Comparison of ENCODE assay signal across 21 cellular contexts in genomic region chr3:105495021-105495420, GRCh38.
A peak's percentile ranks its signal among the peaks of the same experiment; 100 is the strongest.
DNase-seq lines count a peak whose midpoint lies in the region; ATAC-seq and TF ChIP-seq lines count a peak whose summit lies in the region.
"Had no signal": no experiment of that assay in that cellular context is flagged by ENCODE, and none has a peak within 500 bp of the region (broad histone marks: within the 10 kb centered on the region; RNA-seq: fewer than 3 reads in every experiment).

No MANE protein-coding gene starts in this region.

- H3K4me3 ChIP-seq in AG04450 (ENCODE audit: low read depth, low read length), result no peak overlapping the region
- H3K4me3 ChIP-seq in GM23338, result no peak overlapping the region
- H3K4me3 ChIP-seq in upper lobe of right lung, result no peak overlapping the region
- H3K4me3 ChIP-seq: A549, stomach, uterus had no signal

- ATAC-seq in GM23338, result no peak
- ATAC-seq in natural killer cell, result no peak
- ATAC-seq in upper lobe of right lung, result no peak
- ATAC-seq: A549, left colon had no signal

- H3K27me3 Mint-ChIP-seq in GM23338 (ENCODE audit: insufficient read depth, low read depth, poor library complexity) (no peaks in the 10 kb centered on the region), chondrocyte (ENCODE audit: low read depth) (no peaks in the 10 kb centered on the region), natural killer cell (ENCODE audit: low read depth in 2 of 2) (no peaks in the 10 kb centered on the region), glutamatergic neuron (ENCODE audit: unreplicated experiment) (no peaks in the 10 kb centered on the region)
- H3K27me3 Mint-ChIP-seq: CD4-positive, CD25-positive, alpha-beta regulatory T cell had no signal

- no peaks in the 10 kb centered on the region for H3F3A ChIP-seq in GM23338 (replicated peaks; ENCODE audit: low read depth)

- CTCF ChIA-PET in AG04450 (lab: Charles Lee), result interaction anchor here (3.5 kb wide), 1 partner anchor 24 kb away, joined by 11 read pairs; no protein-coding TSS in a partner anchor

- intact Hi-C loops in natural killer cell (cut with micrococcal nuclease), result no loop called here
- intact Hi-C loops in upper lobe of right lung (cut with DNase I), result no loop called here

- no peaks in the 10 kb centered on the region for H3K27me3 ChIP-seq in AG04450 (ENCODE audit: control insufficient read depth, insufficient read depth, low read length)
- no peaks in the 10 kb centered on the region for H3K27me3 ChIP-seq in GM23338 (ENCODE audit: insufficient read depth)
- H3K27me3 ChIP-seq in upper lobe of right lung, result no peaks in the 10 kb centered on the region
- H3K27me3 ChIP-seq: stomach, uterus had no signal

- H3K9me3 ChIP-seq in AG04450 (ENCODE audit: control insufficient read depth, insufficient read depth, low read length) (peaks cover 6% of the 10 kb centered on the region; the same call in 1 of the 2 replicates), upper lobe of right lung (no peaks in the 10 kb centered on the region)
- H3K9me3 ChIP-seq: uterus had no signal

- H3K36me3 Mint-ChIP-seq in GM23338 (ENCODE audit: low read depth), result peaks cover 26% of the 10 kb centered on the region
- H3K36me3 Mint-ChIP-seq in chondrocyte (ENCODE audit: low read depth), result peaks cover 17% of the 10 kb centered on the region
- H3K36me3 Mint-ChIP-seq in natural killer cell, result no peaks in the 10 kb centered on the region
- peaks cover 19% of the 10 kb centered on the region for H3K36me3 Mint-ChIP-seq in glutamatergic neuron (ENCODE audit: unreplicated experiment)

- no peak overlapping the region for H2AFZ ChIP-seq in GM23338

- H3K4me2 ChIP-seq in GM23338, result no peak overlapping the region
- H3K4me2 ChIP-seq: A549, KMS-11 had no signal

- H3K27ac Mint-ChIP-seq in GM23338 (0 out of 2 replicates have a peak overlapping the region, but pooled peaks have one; percentile 1), chondrocyte (ENCODE audit: unreplicated experiment) (peak overlapping the region; percentile 73), natural killer cell (no peak overlapping the region), glutamatergic neuron (ENCODE audit: unreplicated experiment) (no peak overlapping the region)

- H3K4me1 ChIP-seq in GM23338 (ENCODE audit: insufficient read depth) (peaks cover 6% of the 10 kb centered on the region), upper lobe of right lung (no peaks in the 10 kb centered on the region)
- H3K4me1 ChIP-seq: uterus had no signal

- H3K4me3 Mint-ChIP-seq in GM23338 (no peak overlapping the region), chondrocyte (ENCODE audit: unreplicated experiment) (no peak overlapping the region), natural killer cell (no peak overlapping the region), glutamatergic neuron (ENCODE audit: unreplicated experiment) (no peak overlapping the region)
- H3K4me3 Mint-ChIP-seq: CD4-positive, CD25-positive, alpha-beta regulatory T cell had no signal

- DNase-seq in AG04450 (ENCODE audit: low read depth, low spot score) (no peak), GM23338 (ENCODE audit: low spot score) (no peak), chondrocyte (ENCODE audit: low spot score) (no peak), myocyte (ENCODE audit: low read depth) (peak; percentile 60), natural killer cell (no peak), GOT3 (lab: John Stamatoyannopoulos, UW) (no peak), upper lobe of right lung (no peak), glutamatergic neuron (no peak)
- DNase-seq: activated CD4-positive, alpha-beta T cell treated with anti-CD3 and anti-CD28 coated beads, Interleukin-2, amount 50 U/mL, for 4 hours; activated effector memory CD4-positive, alpha-beta T cell treated with anti-CD3 and anti-CD28 coated beads, Interleukin-2, amount 50 U/mL, for 16 hours; CD4-positive, CD25-positive, alpha-beta regulatory T cell; DMS 273 treated with DMSO at 0.1 percent for 48 hours; effector CD4-positive, alpha-beta T cell; left colon; NCI-H1048; NCI-H2081 treated with DMSO at 0.1 percent for 48 hours; stimulated activated CD4-positive, alpha-beta T cell treated with anti-CD3 and anti-CD28 coated beads, Interleukin-4, amount 100 ng/mL, for 4 hours; stomach; uterus had no signal

- H3K4me1 Mint-ChIP-seq in GM23338, result peaks cover 22% of the 10 kb centered on the region
- peaks cover 52% of the 10 kb centered on the region for H3K4me1 Mint-ChIP-seq in chondrocyte (ENCODE audit: low read depth)
- no peaks in the 10 kb centered on the region for H3K4me1 Mint-ChIP-seq in natural killer cell
- H3K4me1 Mint-ChIP-seq in glutamatergic neuron (ENCODE audit: low read depth, unreplicated experiment), result no peaks in the 10 kb centered on the region

- H3K9me2 ChIP-seq in GM23338 (ENCODE audit: insufficient read depth), result no peaks in the 10 kb centered on the region

- POLR2A ChIA-PET in AG04450 (lab: Yijun Ruan, JAX), result no interaction called here

- H3K79me2 ChIP-seq in GM23338 (replicated peaks; ENCODE audit: insufficient read depth), result no peaks in the 10 kb centered on the region

- H3K36me3 ChIP-seq in GM23338 (ENCODE audit: insufficient read depth) (0 out of 2 replicates have a peak, but pooled peaks cover 3% of the 10 kb centered on the region), upper lobe of right lung (no peaks in the 10 kb centered on the region)
- H3K36me3 ChIP-seq: uterus had no signal

- H4K20me1 ChIP-seq in GM23338 (replicated peaks; ENCODE audit: insufficient read depth), result no peaks in the 10 kb centered on the region

- H3K9me3 Mint-ChIP-seq in GM23338 (peaks cover 24% of the 10 kb centered on the region), chondrocyte (ENCODE audit: low read depth) (peaks cover 11% of the 10 kb centered on the region), natural killer cell (no peaks in the 10 kb centered on the region), glutamatergic neuron (ENCODE audit: unreplicated experiment) (peaks cover 7% of the 10 kb centered on the region)

- TF ChIP-seq CTCF in AG04450 (IDR thresholded peaks at IDR 0.05; ENCODE audit: low read depth, low read length), result 0 out of 2 replicates have a peak, but pooled peaks have one; percentile 2
- no peak for TF ChIP-seq CTCF in GM23338 (conservative IDR thresholded peaks at IDR 0.05; ENCODE audit: low read depth in 2 of 2)
- TF ChIP-seq CTCF in chondrocyte (IDR thresholded peaks at IDR 0.05), result peak; percentile 16
- no peak for TF ChIP-seq CTCF in natural killer cell (IDR thresholded peaks at IDR 0.05)
- no peak for TF ChIP-seq CTCF in upper lobe of right lung (IDR thresholded peaks at IDR 0.05)
- TF ChIP-seq CTCF in glutamatergic neuron (IDR thresholded peaks at IDR 0.05; ENCODE audit: partially characterized antibody, unreplicated experiment), result no peak

- H3K27ac ChIP-seq in AG04450 (ENCODE audit: low read depth, low read length), result no peak overlapping the region
- H3K27ac ChIP-seq in GM23338 (ENCODE audit: low read depth), result no peak overlapping the region
- H3K27ac ChIP-seq in upper lobe of right lung, result no peak overlapping the region
- H3K27ac ChIP-seq: A549, KMS-11, stomach, uterus had no signal

TF ChIP-seq in GM23338, 12 proteins besides CTCF, POLR2A, EP300 and RAD21 (continues in another document):
- TF ChIP-seq REST (IDR thresholded peaks at IDR 0.05; ENCODE audit: unreplicated experiment) (no peak), STAT1 (IDR thresholded peaks at IDR 0.05; ENCODE audit: unreplicated experiment) (no peak), NANOG (IDR thresholded peaks at IDR 0.05; ENCODE audit: borderline replicate concordance) (no peak), EZH2phosphoT487 (IDR thresholded peaks at IDR 0.05; ENCODE audit: unreplicated experiment) (no peak), POLR2AphosphoS5 (IDR thresholded peaks at IDR 0.05; ENCODE audit: low read depth) (no peak)

Comparison
In these comparisons a context has a peak if more than half of its experiments do, and no peak if none do; other contexts are left out.
1. CTCF ChIP-seq: peak in AG04450 (single experiment) and chondrocyte (single experiment); none in GM23338 (0 of 2), natural killer cell (single experiment), upper lobe of right lung (single experiment) and glutamatergic neuron (single experiment).
2. H3K27ac Mint-ChIP-seq: peak in GM23338 (single experiment) and chondrocyte (single experiment); none in natural killer cell (0 of 2) and glutamatergic neuron (single experiment).